ENCODE assay signal across 8 cellular contexts in genomic region chr9:116687762-116688160, GRCh38. TPM values are rescaled to one million over a fixed set of nuclear protein-coding genes. Genes with fewer than 3 reads are reported as not detected.
DNase-seq lines count a peak whose midpoint lies in the region; ATAC-seq, FAIRE-seq and TF ChIP-seq lines count a peak whose summit lies in the region.

No MANE protein-coding gene starts in this region.

- peak overlapping the region; percentile 95 for H3K4me2 ChIP-seq in Loucy (ENCODE audit: low read depth, low read length, poor library complexity, severe bottlenecking)

- H3K79me2 ChIP-seq in Loucy (ENCODE audit: insufficient read depth, low read length), result peaks cover 19% of the 10 kb centered on the region

- H3K27me3 ChIP-seq in Loucy (ENCODE audit: insufficient read depth, low read length, poor library complexity, severe bottlenecking), result no peaks in the 10 kb centered on the region
- no peaks in the 10 kb centered on the region for H3K27me3 ChIP-seq in bronchial epithelial cell (ENCODE audit: control insufficient read depth, insufficient read depth, low read length)
- no peaks in the 10 kb centered on the region for H3K27me3 ChIP-seq in liver (ENCODE audit: control insufficient read depth in 4 of 4, insufficient read depth in 4 of 4, low read length in 3 of 4)
- no peaks in the 10 kb centered on the region for H3K27me3 ChIP-seq in thyroid gland

- H3K36me3 ChIP-seq in Loucy (ENCODE audit: insufficient read depth, low read length), result no peaks in the 10 kb centered on the region
- no peaks in the 10 kb centered on the region for H3K36me3 ChIP-seq in bronchial epithelial cell (ENCODE audit: control insufficient read depth, insufficient read depth, low read length)
- H3K36me3 ChIP-seq in liver (ENCODE audit: control insufficient read depth in 4 of 4, insufficient read depth in 3 of 4, low read depth in 1 of 4, low read length in 3 of 4), result no peaks in the 10 kb centered on the region
- H3K36me3 ChIP-seq in thyroid gland, result no peaks in the 10 kb centered on the region

- H3K27ac ChIP-seq in liver (ENCODE audit: low read depth in 1 of 2, low read length in 2 of 2) (no peak overlapping the region), thyroid gland (peak overlapping the region in 1 of 3 donors; percentile 69)

- H3F3A ChIP-seq in Loucy (ENCODE audit: low read depth), result no peaks in the 10 kb centered on the region

- TF ChIP-seq CTCF in Loucy (conservative IDR thresholded peaks at IDR 0.05; ENCODE audit: low read length) (no peak), bronchial epithelial cell (IDR thresholded peaks at IDR 0.05; ENCODE audit: insufficient read depth, low read length, severe bottlenecking) (no peak), liver (IDR thresholded peaks at IDR 0.05; ENCODE audit: low read depth, low read length, missing input control) (no peak), thyroid gland (IDR thresholded peaks at IDR 0.05) (no peak)

- no peak for TF ChIP-seq POLR2A in thyroid gland (IDR thresholded peaks at IDR 0.05)

- intact Hi-C loops in thyroid gland (cut with DNase I), result no loop called here

- peaks cover 54% of the 10 kb centered on the region for H3K4me1 ChIP-seq in Loucy (ENCODE audit: insufficient read depth, low read length, poor library complexity, severe bottlenecking)
- peaks cover 6 to 28% (median 20%) of the 10 kb centered on the region in 4 donors for H3K4me1 ChIP-seq in liver (ENCODE audit: control insufficient read depth in 4 of 4, insufficient read depth in 4 of 4, low read length in 3 of 4)
- H3K4me1 ChIP-seq in thyroid gland, result peaks cover 15 to 18% of the 10 kb centered on the region in 2 donors

- no peak for TF ChIP-seq RAD21 in liver (IDR thresholded peaks at IDR 0.05)

- H3K9ac ChIP-seq in Loucy (ENCODE audit: low read depth, low read length, poor library complexity, severe bottlenecking) (peak overlapping the region; percentile 83), liver (ENCODE audit: low read depth in 1 of 2, low read length in 2 of 2) (peak overlapping the region in 1 of 2 donors; percentile 71)

- ATAC-seq in GM21390 (IDR thresholded peaks at IDR 0.05; ENCODE audit: unreplicated experiment) (no peak), GM21447 (IDR thresholded peaks at IDR 0.05; ENCODE audit: unreplicated experiment) (no peak)

- no peaks in the 10 kb centered on the region for H3K9me2 ChIP-seq in Loucy (replicated peaks; ENCODE audit: low read depth, low read length)

- FAIRE-seq in bronchial epithelial cell (lab: Jason Lieb, UNC), result no peak

- H4K20me1 ChIP-seq in Loucy (ENCODE audit: insufficient read depth, low read length, poor library complexity, severe bottlenecking), result peaks cover 3% of the 10 kb centered on the region

- DNase-seq in bronchial epithelial cell (ENCODE audit: low read depth), result no peak
- peak in 1 of 2 donors; percentile 2 for DNase-seq in thyroid gland
- DNase-seq in glomerular visceral epithelial cell (ENCODE audit: extremely low spot score), result no peak

- peaks cover 3% of the 10 kb centered on the region; the same call in 1 of the 2 replicates for H3K9me3 ChIP-seq in Loucy (ENCODE audit: insufficient read depth, low read depth, low read length)
- H3K9me3 ChIP-seq in liver (ENCODE audit: control insufficient read depth in 4 of 4, low read length in 3 of 4), result no peaks in the 10 kb centered on the region
- no peaks in the 10 kb centered on the region for H3K9me3 ChIP-seq in thyroid gland

- H2AFZ ChIP-seq in Loucy (ENCODE audit: low read length), result peak overlapping the region; percentile 76

- WGBS in liver, result 16% methylated on average over 7 of the region's 7 CpGs
- WGBS in thyroid gland, 2 donors, result 14 to 20% methylated on average over 7 of the region's 7 CpGs

- H3K4me3 ChIP-seq in GM08714 (ENCODE audit: low read length) (peak overlapping the region; percentile 88), Loucy (ENCODE audit: low read length, poor library complexity, severe bottlenecking) (peak overlapping the region; percentile 95), bronchial epithelial cell (ENCODE audit: low read depth, low read length) (peak overlapping the region; percentile 75), liver (ENCODE audit: low read depth in 1 of 3, low read length in 3 of 3) (peak overlapping the region; percentile 67 to 94 (median 80)), thyroid gland (replicated peaks in 1 of 3) (peak overlapping the region in 2 of 3 donors; percentile 12 to 80)

TF ChIP-seq in liver, 16 proteins besides CTCF, POLR2A, EP300 and RAD21:
- TF ChIP-seq REST (IDR thresholded peaks at IDR 0.05), result no peak
- TF ChIP-seq YY1 (IDR thresholded peaks at IDR 0.05), result no peak
- no peak for TF ChIP-seq FOXA2 (IDR thresholded peaks at IDR 0.05)
- no peak for TF ChIP-seq HNF4A (conservative IDR thresholded peaks at IDR 0.05)
- no peak for TF ChIP-seq EGR1 (IDR thresholded peaks at IDR 0.05; ENCODE audit: low read depth in 2 of 2)
- TF ChIP-seq FOXA1 (IDR thresholded peaks at IDR 0.05), result no peak
- TF ChIP-seq MAX (IDR thresholded peaks at IDR 0.05), result no peak
- no peak for TF ChIP-seq HNF4G (IDR thresholded peaks at IDR 0.05)
- no peak for TF ChIP-seq ATF3 (IDR thresholded peaks at IDR 0.05)
- TF ChIP-seq RXRA (IDR thresholded peaks at IDR 0.05), result no peak
- no peak for TF ChIP-seq ZBTB33 (IDR thresholded peaks at IDR 0.05)
- TF ChIP-seq GABPA (IDR thresholded peaks at IDR 0.05 in 1 of 2, conservative IDR thresholded peaks at IDR 0.05 in 1 of 2), result no peak
- TF ChIP-seq JUND (IDR thresholded peaks at IDR 0.05), result no peak
- TF ChIP-seq TAF1 (conservative IDR thresholded peaks at IDR 0.05), result no peak
- TF ChIP-seq NR2F2 (IDR thresholded peaks at IDR 0.05), result no peak
- TF ChIP-seq SP1 (IDR thresholded peaks at IDR 0.05), result no peak

RNA-seq across cellular contexts. Expression of gene TRIM32, which starts 0.7 kb away (rescaled TPM):
- total RNA-seq in bronchial epithelial cell (12.0 and 13.7 TPM in 2 replicates), liver (1 to 10 TPM; 3.4 to 5.9 TPM), thyroid gland (10 to 100 TPM; 15.8 to 20.3 (median 20.0) TPM)
- 1 to 10 TPM; 3.0 to 3.7 TPM for polyA plus RNA-seq in liver
